ENCODE assay signal across 10 cellular contexts in genomic region chr9:111632695-111633388, GRCh38. TPM values are rescaled to one million over a fixed set of nuclear protein-coding genes. Genes with fewer than 3 reads are reported as not detected.
DNase-seq lines count a peak whose midpoint lies in the region; ATAC-seq and TF ChIP-seq lines count a peak whose summit lies in the region.
"Had no signal": no experiment of that assay in that cellular context is flagged by ENCODE, and none has a peak within 500 bp of the region (broad histone marks: within the 10 kb centered on the region; RNA-seq: fewer than 3 reads in every experiment).

No MANE protein-coding gene starts in this region.

- H3K36me3 Mint-ChIP-seq in T-helper 1 cell treated with Interleukin-12 subunit alpha and Interleukin-12 subunit beta and Interleukin-4 antibody, amounts not matched to agents 30 μg/mL and 1 μg/mL, for 36 hours (ENCODE audit: low read depth) = peaks cover 5% of the 10 kb centered on the region

- peak overlapping the region; percentile 91 for H3K4me3 ChIP-seq in RWPE2 (ENCODE audit: severe bottlenecking)
- H3K4me3 ChIP-seq in fibroblast of lung (replicated peaks in 1 of 4; ENCODE audit: control extremely low read depth in 1 of 4, insufficient read depth in 1 of 4, low read depth in 3 of 4, low read length in 4 of 4) = peak overlapping the region in 3 of 4 experiments; percentile 87 to 97 (median 97)
- peak overlapping the region; percentile 78 for H3K4me3 ChIP-seq in skeletal muscle satellite cell (ENCODE audit: low read length)
- peak overlapping the region in 3 of 8 donors; percentile 89 to 97 (median 94) for H3K4me3 ChIP-seq in spleen

- intact Hi-C loops in spleen (cut with DNase I; ENCODE audit: low total_unique reads) = loop anchor here (10.0 kb wide), 1 partner anchor 148 kb away; the partner anchor contains the start of gene ECPAS

- no peaks in the 10 kb centered on the region for H3K9me3 Mint-ChIP-seq in T-helper 1 cell treated with Interleukin-12 subunit alpha and Interleukin-12 subunit beta and Interleukin-4 antibody, amounts not matched to agents 30 μg/mL and 1 μg/mL, for 36 hours

- H3K27ac ChIP-seq in RWPE2 (ENCODE audit: poor library complexity, severe bottlenecking) (no peak overlapping the region), fibroblast of lung (ENCODE audit: insufficient read depth, low read length) (no peak overlapping the region), spleen (no peak overlapping the region)

- H3K4me2 ChIP-seq in fibroblast of lung (ENCODE audit: extremely low read depth, insufficient read depth, low read length) (peak overlapping the region; percentile 97), skeletal muscle satellite cell (ENCODE audit: low read length) (peak overlapping the region; percentile 97)

- WGBS in spleen, 5 donors = 74 to 95% (median 93%) methylated on average over 7 of the region's 7 CpGs

- no peaks in the 10 kb centered on the region for H4K20me1 ChIP-seq in fibroblast of lung (ENCODE audit: control insufficient read depth, extremely low read depth, insufficient read depth, low read length)

- H3K9me3 ChIP-seq in RWPE2 (ENCODE audit: severe bottlenecking) (no peaks in the 10 kb centered on the region), fibroblast of lung (ENCODE audit: control insufficient read depth, insufficient read depth, low read depth, low read length) (no peaks in the 10 kb centered on the region), skeletal muscle satellite cell (replicated peaks; ENCODE audit: low read length) (no peaks in the 10 kb centered on the region), spleen (no peaks in the 10 kb centered on the region)

- H3K36me3 ChIP-seq in RWPE2 (ENCODE audit: low read depth) (0 out of 2 replicates have a peak, but pooled peaks cover 4% of the 10 kb centered on the region), fibroblast of lung (ENCODE audit: control insufficient read depth, insufficient read depth, low read length) (no peaks in the 10 kb centered on the region), skeletal muscle satellite cell (ENCODE audit: insufficient read depth, low read length) (no peaks in the 10 kb centered on the region), spleen (no peaks in the 10 kb centered on the region)

- DNase-seq in T-helper 1 cell = no peak
- no peak for DNase-seq in RWPE2 (ENCODE audit: low spot score)
- no peak for DNase-seq in fibroblast of lung (ENCODE audit: low read depth in 2 of 2)
- DNase-seq in mesenteric fat pad (ENCODE audit: low spot score) = no peak
- no peak for DNase-seq in spleen
- DNase-seq: retina, SIG-M5 had no signal

- no peak for TF ChIP-seq CTCF in RWPE2 (IDR thresholded peaks at IDR 0.05; ENCODE audit: poor library complexity, severe bottlenecking)
- no peak for TF ChIP-seq CTCF in fibroblast of lung (conservative IDR thresholded peaks at IDR 0.05 in 1 of 2, IDR thresholded peaks at IDR 0.05 in 1 of 2; ENCODE audit: low read depth in 1 of 2, low read length in 2 of 2)
- no peak for TF ChIP-seq CTCF in spleen (IDR thresholded peaks at IDR 0.05 in 8 of 11, conservative IDR thresholded peaks at IDR 0.05 in 3 of 11)

- H3K79me2 ChIP-seq in fibroblast of lung (ENCODE audit: control insufficient read depth, insufficient read depth, low read length) = peaks cover 62% of the 10 kb centered on the region

- H2AFZ ChIP-seq in fibroblast of lung (ENCODE audit: low read length) = no peak overlapping the region

- peaks cover 45% of the 10 kb centered on the region for H3K4me1 Mint-ChIP-seq in T-helper 1 cell treated with Interleukin-12 subunit alpha and Interleukin-12 subunit beta and Interleukin-4 antibody, amounts not matched to agents 30 μg/mL and 1 μg/mL, for 36 hours (ENCODE audit: low read depth)

- H3K27ac Mint-ChIP-seq in T-helper 1 cell treated with Interleukin-12 subunit alpha and Interleukin-12 subunit beta and Interleukin-4 antibody, amounts not matched to agents 30 μg/mL and 1 μg/mL, for 36 hours = no peak overlapping the region

- H3K4me3 Mint-ChIP-seq in T-helper 1 cell treated with Interleukin-12 subunit alpha and Interleukin-12 subunit beta and Interleukin-4 antibody, amounts not matched to agents 30 μg/mL and 1 μg/mL, for 36 hours = peak overlapping the region; percentile 93

- H3K27me3 ChIP-seq in RWPE2 (ENCODE audit: insufficient read depth, poor library complexity, severe bottlenecking) (no peaks in the 10 kb centered on the region), fibroblast of lung (ENCODE audit: control insufficient read depth, insufficient read depth, low read length) (no peaks in the 10 kb centered on the region), skeletal muscle satellite cell (ENCODE audit: control insufficient read depth, insufficient read depth, low read length) (no peaks in the 10 kb centered on the region), spleen (replicated peaks in 1 of 7) (no peaks in the 10 kb centered on the region)

- ATAC-seq in RWPE2 (ENCODE audit: low read depth) = no peak
- ATAC-seq in HG03342 (IDR thresholded peaks at IDR 0.05; ENCODE audit: unreplicated experiment) = no peak

- H3K4me1 ChIP-seq in RWPE2 (ENCODE audit: insufficient read depth, poor library complexity, severe bottlenecking) (peaks cover 12% of the 10 kb centered on the region), fibroblast of lung (ENCODE audit: control insufficient read depth, extremely low read depth, insufficient read depth, low read length) (peaks cover 2% of the 10 kb centered on the region), skeletal muscle satellite cell (ENCODE audit: control insufficient read depth, insufficient read depth, low read length) (peaks cover 21% of the 10 kb centered on the region), spleen (peaks cover 9 to 71% (median 45%) of the 10 kb centered on the region in 6 donors)

- no peaks in the 10 kb centered on the region for H3K27me3 Mint-ChIP-seq in T-helper 1 cell treated with Interleukin-12 subunit alpha and Interleukin-12 subunit beta and Interleukin-4 antibody, amounts not matched to agents 30 μg/mL and 1 μg/mL, for 36 hours (ENCODE audit: low read depth)

- H3K9ac ChIP-seq in fibroblast of lung (ENCODE audit: insufficient read depth, low read length) (no peak overlapping the region), skeletal muscle satellite cell (ENCODE audit: low read depth, low read length) (peak overlapping the region; percentile 94)

- no peak for TF ChIP-seq POLR2A in spleen (IDR thresholded peaks at IDR 0.05)

RNA-seq across cellular contexts. Expression of gene DNAJC25, which starts 1.7 kb away (rescaled TPM):
- total RNA-seq in fibroblast of lung = 6.7 and 7.3 TPM in 2 replicates
- 6.4 and 10.6 TPM in 2 replicates for polyA plus RNA-seq in fibroblast of lung
- 7.3 and 9.3 TPM in 2 replicates for polyA plus RNA-seq in fibroblast of lung (2012)
- polyA minus RNA-seq in fibroblast of lung (ENCODE audit: low replicate concordance) = 1.0 and 1.6 TPM in 2 replicates
- 7.6 and 9.8 TPM in 2 replicates for total RNA-seq in skeletal muscle satellite cell (2012; rRNA removed)
- total RNA-seq in mesenteric fat pad = 7.5 TPM
- 1 to 10 TPM; 3.3 to 6.0 (median 4.1) TPM for total RNA-seq in spleen
- polyA plus RNA-seq in spleen = 1 to 10 TPM; 3.1 to 3.4 (median 3.3) TPM

RNA-seq across cellular contexts. Expression of gene GNG10, which starts 28.6 kb away (rescaled TPM):
- total RNA-seq in fibroblast of lung (54.4 and 64.1 TPM in 2 replicates), mesenteric fat pad (59.8 TPM), spleen (100 to 1,000 TPM in 1 of 7 donors, 10 to 100 TPM in 6; 34.5 to 141 (median 59.5) TPM)
- polyA plus RNA-seq in fibroblast of lung (109 and 129 TPM in 2 replicates), spleen (10 to 100 TPM; 34.0 to 63.6 (median 45.7) TPM)
- 80.1 and 92.7 TPM in 2 replicates for polyA plus RNA-seq in fibroblast of lung (2012)
- polyA minus RNA-seq in fibroblast of lung (ENCODE audit: low replicate concordance) = 7.1 and 12.7 TPM in 2 replicates
- total RNA-seq in skeletal muscle satellite cell (2012; rRNA removed) = 93.5 and 153 TPM in 2 replicates

RNA-seq across cellular contexts. Expression of gene PTGR1, which starts 33.4 kb away (rescaled TPM):
- total RNA-seq in fibroblast of lung (74.2 and 126 TPM in 2 replicates), mesenteric fat pad (53.0 TPM), spleen (10 to 100 TPM in 4 of 7 donors, 1 to 10 TPM in 3; 7.1 to 14.6 (median 11.8) TPM)
- polyA plus RNA-seq in fibroblast of lung (137 and 191 TPM in 2 replicates), spleen (1 to 10 TPM; 2.8 to 4.1 (median 3.2) TPM)
- polyA plus RNA-seq in fibroblast of lung (2012) = 97.3 and 130 TPM in 2 replicates
- polyA minus RNA-seq in fibroblast of lung (ENCODE audit: low replicate concordance) = 11.2 and 16.9 TPM in 2 replicates
- 53.5 and 75.5 TPM in 2 replicates for total RNA-seq in skeletal muscle satellite cell (2012; rRNA removed)
